ENCODE assay signal across 20 cellular contexts in the genomic region with DNA sequence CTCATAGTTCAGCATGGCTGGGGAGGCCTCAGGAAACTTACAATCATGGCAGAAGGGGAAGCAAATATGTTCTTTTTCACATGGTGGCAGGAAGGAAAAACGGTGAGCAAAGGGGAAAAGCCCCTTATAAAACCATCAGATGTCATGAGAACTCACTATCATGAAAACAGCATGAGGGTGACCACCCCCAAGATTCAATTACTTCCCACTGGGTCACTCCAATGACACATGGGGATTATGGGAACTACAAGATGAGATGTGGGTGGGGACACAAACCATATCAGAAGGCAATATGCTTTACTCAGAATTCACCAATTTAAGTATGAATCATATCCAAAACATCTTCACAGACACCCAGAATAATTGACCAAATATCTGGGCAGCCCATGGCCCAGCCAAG.
"Had no signal": no experiment of that assay in that cellular context is flagged by ENCODE, and none has a peak within 500 bp of the region (broad histone marks: within the 10 kb centered on the region; RNA-seq: fewer than 3 reads in every experiment).

No MANE protein-coding gene starts in this region.

- H3K27ac ChIP-seq: coronary artery, dorsolateral prefrontal cortex, esophagus muscularis mucosa, foreskin keratinocyte, heart right ventricle, left lung, lower lobe of right lung had no signal

- H3K27me3 ChIP-seq: dorsolateral prefrontal cortex, esophagus muscularis mucosa, foreskin keratinocyte, heart right ventricle, left lung had no signal

- H3K4me3 Mint-ChIP-seq: mesothelial cell of epicardium; naive B cell; naive thymus-derived CD8-positive, alpha-beta T cell had no signal

- DNase-seq: dermis blood vessel endothelial cell; dorsolateral prefrontal cortex; effector CD4-positive, alpha-beta T cell; effector memory CD4-positive, alpha-beta T cell; foreskin keratinocyte; glutamatergic neuron; head of caudate nucleus; heart right ventricle; hippocampal formation; left cardiac atrium; left lung; left ventricle myocardium superior; lower lobe of right lung; mesenchymal stem cell; mucosa of descending colon; naive B cell; naive thymus-derived CD8-positive, alpha-beta T cell had no signal

- ATAC-seq: foreskin keratinocyte; heart right ventricle; left cardiac atrium; left lung; left ventricle myocardium superior; lower lobe of right lung; mucosa of descending colon; naive thymus-derived CD8-positive, alpha-beta T cell had no signal

- H3K27ac Mint-ChIP-seq: mesothelial cell of epicardium had no signal

- H3K27me3 Mint-ChIP-seq: naive B cell; naive thymus-derived CD8-positive, alpha-beta T cell had no signal

- H3K4me1 Mint-ChIP-seq: mesothelial cell of epicardium had no signal

- H3K4me3 ChIP-seq: coronary artery, dorsolateral prefrontal cortex, esophagus muscularis mucosa, heart right ventricle, left lung, lower lobe of right lung, mucosa of descending colon had no signal

- H3K4me1 ChIP-seq: foreskin keratinocyte, left lung, lower lobe of right lung had no signal

- H3K9me3 ChIP-seq: esophagus muscularis mucosa, left lung, lower lobe of right lung, mucosa of descending colon had no signal
